9 cellular contexts compared by ENCODE assay signal in genomic region chr2:120313695-120314615, GRCh38. TPM values are rescaled to one million over a fixed set of nuclear protein-coding genes. Genes with fewer than 3 reads are reported as not detected.
DNase-seq lines count a peak whose midpoint lies in the region; ATAC-seq and TF ChIP-seq lines count a peak whose summit lies in the region.
"Had no signal": no experiment of that assay in that cellular context is flagged by ENCODE, and none has a peak within 500 bp of the region (broad histone marks: within the 10 kb centered on the region; RNA-seq: fewer than 3 reads in every experiment).

No MANE protein-coding gene starts in this region.

- intact Hi-C loops in right cardiac atrium (cut with DNase I) (loop anchor here in 2 of 4 donors (5.0 to 10.0 kb wide), 3 partner anchors 59 to 207 kb away; partner anchors contain the start of genes RALB (in 1 of the 2) and TMEM185B (in 1 of the 2)), spleen (cut with DNase I; ENCODE audit: low total_unique reads) (loop anchor here (10.0 kb wide), 1 partner anchor 199 kb away; no protein-coding TSS in a partner anchor)

- H3K27me3 ChIP-seq in right cardiac atrium (ENCODE audit: control insufficient read depth, insufficient read depth): no peaks in the 10 kb centered on the region
- H3K27me3 ChIP-seq in spleen (replicated peaks in 1 of 7): peaks cover 0 to 11% (median 0%) of the 10 kb centered on the region in 7 donors

- peak overlapping the region; percentile 69 for H3K4me3 ChIP-seq in right cardiac atrium (ENCODE audit: low read length)
- H3K4me3 ChIP-seq in spleen: peak overlapping the region; percentile 10 to 63 (median 31)

- CTCF ChIA-PET in activated CD8-positive, alpha-beta T cell treated with anti-CD3 and anti-CD28 coated beads, Interleukin-2, amount 10 ng/mL, durations not matched to agents 7 days and 5 days (lab: Charles Lee): interaction anchor here (0.6 to 4.8 kb wide), 53 partner anchors 9 to 672 kb away, joined by 3 to 96 read pairs (median 5); partner anchors contain the start of genes EPB41L5, RALB, TMEM177 and TMEM185B

- H3K4me1 ChIP-seq in right cardiac atrium (ENCODE audit: control insufficient read depth, insufficient read depth, low read length): no peaks in the 10 kb centered on the region
- peaks cover 5 to 36% (median 20%) of the 10 kb centered on the region in 6 donors for H3K4me1 ChIP-seq in spleen

- no peak overlapping the region for H3K27ac ChIP-seq in right cardiac atrium (ENCODE audit: low read length)
- peak overlapping the region in 1 of 8 donors; percentile 31 for H3K27ac ChIP-seq in spleen
- H3K27ac ChIP-seq: 22Rv1 had no signal

- peak; percentile 16 for ATAC-seq in activated CD8-positive, alpha-beta T cell treated with anti-CD3 and anti-CD28 coated beads, Interleukin-2, amount 10 ng/mL, durations not matched to agents 7 days and 5 days
- ATAC-seq in right cardiac atrium: peak; percentile 10 to 22

- H3K27me3 Mint-ChIP-seq in activated CD8-positive, alpha-beta T cell treated with anti-CD3 and anti-CD28 coated beads, Interleukin-2, amount 10 ng/mL, durations not matched to agents 7 days and 5 days (ENCODE audit: low read depth): no peaks in the 10 kb centered on the region

- WGBS in right cardiac atrium: 69% methylated on average over 39 of the region's 39 CpGs
- WGBS in spleen, 5 donors: 63 to 77% (median 72%) methylated on average over 28 to 39 of the region's 39 CpGs

- peak overlapping the region; percentile 68 for H3K27ac Mint-ChIP-seq in activated CD8-positive, alpha-beta T cell treated with anti-CD3 and anti-CD28 coated beads, Interleukin-2, amount 10 ng/mL, durations not matched to agents 7 days and 5 days

- peak overlapping the region; percentile 68 for H3K4me3 Mint-ChIP-seq in activated CD8-positive, alpha-beta T cell treated with anti-CD3 and anti-CD28 coated beads, Interleukin-2, amount 10 ng/mL, durations not matched to agents 7 days and 5 days

- no peak for TF ChIP-seq CTCF in spleen (IDR thresholded peaks at IDR 0.05 in 8 of 11, conservative IDR thresholded peaks at IDR 0.05 in 3 of 11)

- H3K9me3 Mint-ChIP-seq in activated CD8-positive, alpha-beta T cell treated with anti-CD3 and anti-CD28 coated beads, Interleukin-2, amount 10 ng/mL, durations not matched to agents 7 days and 5 days (ENCODE audit: insufficient read depth): no peaks in the 10 kb centered on the region

- TF ChIP-seq POLR2A in spleen (IDR thresholded peaks at IDR 0.05): no peak

- no peaks in the 10 kb centered on the region for H3K9me3 ChIP-seq in right cardiac atrium (ENCODE audit: control insufficient read depth, low read length)
- H3K9me3 ChIP-seq in spleen: no peaks in the 10 kb centered on the region

- DNase-seq in DMS 273 (lab: John Stamatoyannopoulos, UW; ENCODE audit: unreplicated experiment): peak; percentile 56
- no peak for DNase-seq in DMS 273 treated with DMSO at 0.1 percent for 48 hours (lab: John Stamatoyannopoulos, UW)
- DNase-seq in activated CD8-positive, alpha-beta T cell treated with anti-CD3 and anti-CD28 coated beads, Interleukin-2, amount 10 ng/mL, durations not matched to agents 7 days and 5 days: no peak
- DNase-seq in right cardiac atrium: peak in 1 of 3 donors; percentile 67
- DNase-seq in spleen: peak; percentile 80
- no peak for DNase-seq in LoVo (ENCODE audit: low spot score)
- no peak for DNase-seq in medulla oblongata (ENCODE audit: extremely low spot score)
- DNase-seq in activated CD8-positive, alpha-beta memory T cell treated with anti-CD3 and anti-CD28 coated beads for 24 hours: no peak

- peaks cover 54% of the 10 kb centered on the region for H3K4me1 Mint-ChIP-seq in activated CD8-positive, alpha-beta T cell treated with anti-CD3 and anti-CD28 coated beads, Interleukin-2, amount 10 ng/mL, durations not matched to agents 7 days and 5 days (ENCODE audit: low read depth)

- POLR2A ChIA-PET in activated CD8-positive, alpha-beta T cell treated with anti-CD3 and anti-CD28 coated beads, Interleukin-2, amount 10 ng/mL, durations not matched to agents 7 days and 5 days (lab: Charles Lee): interaction anchor here (0.6 to 1.5 kb wide), 7 partner anchors 62 to 139 kb away, joined by 3 to 8 read pairs (median 4); partner anchors contain the start of gene RALB

- peaks cover 0 to under 1% (median 0%) of the 10 kb centered on the region in 6 donors for H3K36me3 ChIP-seq in spleen

- peaks cover 2% of the 10 kb centered on the region for H3K36me3 Mint-ChIP-seq in activated CD8-positive, alpha-beta T cell treated with anti-CD3 and anti-CD28 coated beads, Interleukin-2, amount 10 ng/mL, durations not matched to agents 7 days and 5 days (ENCODE audit: low read depth)

RNA-seq across cellular contexts. Expression of gene INHBB, which starts 32.0 kb away (rescaled TPM):
- not detected for total RNA-seq in activated CD8-positive, alpha-beta T cell treated with anti-CD3 and anti-CD28 coated beads, Interleukin-2, amount 10 ng/mL, durations not matched to agents 7 days and 5 days
- total RNA-seq in right cardiac atrium (1 to 10 TPM; 1.4 to 2.5 (median 2.0) TPM), spleen (1 to 10 TPM in 2 of 7 donors, under 1 TPM in 5; 0.29 to 1.4 (median 0.68) TPM)
- polyA plus RNA-seq in right cardiac atrium (2.4 TPM), spleen (1 to 10 TPM in 1 of 3 donors, under 1 TPM in 2; 0.26 to 1.5 (median 0.58) TPM)

Comparison
In these comparisons a context has a peak if more than half of its experiments do, and no peak if none do; other contexts are left out.
1. DNase-seq: peak in DMS 273 (single experiment) and spleen (single experiment); none in DMS 273 treated with DMSO at 0.1 percent for 48 hours (single experiment), activated CD8-positive, alpha-beta T cell treated with anti-CD3 and anti-CD28 coated beads, Interleukin-2, amount 10 ng/mL, durations not matched to agents 7 days and 5 days (single experiment), LoVo (single experiment), medulla oblongata (single experiment) and activated CD8-positive, alpha-beta memory T cell treated with anti-CD3 and anti-CD28 coated beads for 24 hours (single experiment).